1 cellular context compared by ENCODE assay signal in the genomic region with DNA sequence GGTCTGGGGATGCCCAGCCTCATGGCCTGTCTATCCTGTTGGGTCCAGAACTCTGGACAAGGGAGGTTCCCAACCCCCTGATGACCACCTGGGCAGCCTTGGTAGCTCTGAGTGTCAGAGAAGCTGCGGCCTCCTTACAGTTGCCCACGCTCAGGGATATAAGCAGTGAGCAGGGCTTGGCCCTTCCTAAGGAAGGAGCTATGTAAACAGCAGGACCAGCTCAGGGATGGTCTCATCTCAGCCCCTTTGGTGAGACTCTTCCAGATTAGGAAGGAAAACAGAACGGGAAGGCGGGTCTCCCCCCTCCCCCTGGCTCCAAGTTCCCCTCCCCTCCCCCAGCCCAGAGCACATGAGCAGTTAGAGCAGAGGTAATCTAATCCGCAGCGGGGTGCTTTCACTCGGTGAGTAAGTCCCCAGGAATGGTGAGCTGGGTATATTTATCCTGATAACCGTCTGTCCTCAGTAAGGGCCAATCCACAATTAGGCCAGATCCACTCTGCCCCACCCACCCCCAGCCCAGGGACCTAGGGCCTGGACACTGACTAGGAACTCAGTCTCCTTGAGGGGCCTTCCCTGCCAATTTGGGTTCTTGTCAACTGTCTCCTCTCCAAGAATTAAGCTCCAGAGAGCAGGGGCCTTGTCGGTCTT.
A peak's percentile ranks its signal among the peaks of the same experiment; 100 is the strongest.
TF ChIP-seq lines count a peak whose summit lies in the region.

No MANE protein-coding gene starts in this region.

TF ChIP-seq in SK-N-SH, 30 proteins besides CTCF, POLR2A, EP300 and RAD21 (continued from another document):
- TF ChIP-seq CHD2 (IDR thresholded peaks at IDR 0.05; ENCODE audit: low read length, partially characterized antibody) (peak; percentile 55), GABPA (IDR thresholded peaks at IDR 0.05; ENCODE audit: low read depth) (no peak), TEAD4 (IDR thresholded peaks at IDR 0.05; ENCODE audit: borderline replicate concordance, insufficient read depth) (peak; percentile 86), YY1 (IDR thresholded peaks at IDR 0.05; ENCODE audit: low read depth) (no peak), MEF2A (IDR thresholded peaks at IDR 0.05; ENCODE audit: borderline replicate concordance, low read depth) (peak; percentile 86; the same call in 1 of the 2 replicates), MXI1 (IDR thresholded peaks at IDR 0.05; ENCODE audit: low read depth, low read length) (peak; percentile 23; the same call in 1 of the 2 replicates), FOSL2 (IDR thresholded peaks at IDR 0.05; ENCODE audit: borderline replicate concordance, low read depth) (peak; percentile 82; the same call in 1 of the 2 replicates)
- TF ChIP-seq, protein P1, sequence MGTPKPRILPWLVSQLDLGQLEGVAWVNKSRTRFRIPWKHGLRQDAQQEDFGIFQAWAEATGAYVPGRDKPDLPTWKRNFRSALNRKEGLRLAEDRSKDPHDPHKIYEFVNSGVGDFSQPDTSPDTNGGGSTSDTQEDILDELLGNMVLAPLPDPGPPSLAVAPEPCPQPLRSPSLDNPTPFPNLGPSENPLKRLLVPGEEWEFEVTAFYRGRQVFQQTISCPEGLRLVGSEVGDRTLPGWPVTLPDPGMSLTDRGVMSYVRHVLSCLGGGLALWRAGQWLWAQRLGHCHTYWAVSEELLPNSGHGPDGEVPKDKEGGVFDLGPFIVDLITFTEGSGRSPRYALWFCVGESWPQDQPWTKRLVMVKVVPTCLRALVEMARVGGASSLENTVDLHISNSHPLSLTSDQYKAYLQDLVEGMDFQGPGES (IDR thresholded peaks at IDR 0.05; ENCODE audit: low read depth, low read length), result no peak
- TF ChIP-seq, protein P2, sequence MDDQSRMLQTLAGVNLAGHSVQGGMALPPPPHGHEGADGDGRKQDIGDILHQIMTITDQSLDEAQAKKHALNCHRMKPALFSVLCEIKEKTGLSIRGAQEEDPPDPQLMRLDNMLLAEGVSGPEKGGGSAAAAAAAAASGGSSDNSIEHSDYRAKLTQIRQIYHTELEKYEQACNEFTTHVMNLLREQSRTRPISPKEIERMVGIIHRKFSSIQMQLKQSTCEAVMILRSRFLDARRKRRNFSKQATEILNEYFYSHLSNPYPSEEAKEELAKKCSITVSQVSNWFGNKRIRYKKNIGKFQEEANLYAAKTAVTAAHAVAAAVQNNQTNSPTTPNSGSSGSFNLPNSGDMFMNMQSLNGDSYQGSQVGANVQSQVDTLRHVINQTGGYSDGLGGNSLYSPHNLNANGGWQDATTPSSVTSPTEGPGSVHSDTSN (IDR thresholded peaks at IDR 0.05), result peak; percentile 85
- TF ChIP-seq, protein P3, sequence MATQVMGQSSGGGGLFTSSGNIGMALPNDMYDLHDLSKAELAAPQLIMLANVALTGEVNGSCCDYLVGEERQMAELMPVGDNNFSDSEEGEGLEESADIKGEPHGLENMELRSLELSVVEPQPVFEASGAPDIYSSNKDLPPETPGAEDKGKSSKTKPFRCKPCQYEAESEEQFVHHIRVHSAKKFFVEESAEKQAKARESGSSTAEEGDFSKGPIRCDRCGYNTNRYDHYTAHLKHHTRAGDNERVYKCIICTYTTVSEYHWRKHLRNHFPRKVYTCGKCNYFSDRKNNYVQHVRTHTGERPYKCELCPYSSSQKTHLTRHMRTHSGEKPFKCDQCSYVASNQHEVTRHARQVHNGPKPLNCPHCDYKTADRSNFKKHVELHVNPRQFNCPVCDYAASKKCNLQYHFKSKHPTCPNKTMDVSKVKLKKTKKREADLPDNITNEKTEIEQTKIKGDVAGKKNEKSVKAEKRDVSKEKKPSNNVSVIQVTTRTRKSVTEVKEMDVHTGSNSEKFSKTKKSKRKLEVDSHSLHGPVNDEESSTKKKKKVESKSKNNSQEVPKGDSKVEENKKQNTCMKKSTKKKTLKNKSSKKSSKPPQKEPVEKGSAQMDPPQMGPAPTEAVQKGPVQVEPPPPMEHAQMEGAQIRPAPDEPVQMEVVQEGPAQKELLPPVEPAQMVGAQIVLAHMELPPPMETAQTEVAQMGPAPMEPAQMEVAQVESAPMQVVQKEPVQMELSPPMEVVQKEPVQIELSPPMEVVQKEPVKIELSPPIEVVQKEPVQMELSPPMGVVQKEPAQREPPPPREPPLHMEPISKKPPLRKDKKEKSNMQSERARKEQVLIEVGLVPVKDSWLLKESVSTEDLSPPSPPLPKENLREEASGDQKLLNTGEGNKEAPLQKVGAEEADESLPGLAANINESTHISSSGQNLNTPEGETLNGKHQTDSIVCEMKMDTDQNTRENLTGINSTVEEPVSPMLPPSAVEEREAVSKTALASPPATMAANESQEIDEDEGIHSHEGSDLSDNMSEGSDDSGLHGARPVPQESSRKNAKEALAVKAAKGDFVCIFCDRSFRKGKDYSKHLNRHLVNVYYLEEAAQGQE (IDR thresholded peaks at IDR 0.05; ENCODE audit: low read depth, low read length), result peak; percentile 74; the same call in 1 of the 2 replicates
